19 cellular contexts compared by ENCODE assay signal in the genomic region with DNA sequence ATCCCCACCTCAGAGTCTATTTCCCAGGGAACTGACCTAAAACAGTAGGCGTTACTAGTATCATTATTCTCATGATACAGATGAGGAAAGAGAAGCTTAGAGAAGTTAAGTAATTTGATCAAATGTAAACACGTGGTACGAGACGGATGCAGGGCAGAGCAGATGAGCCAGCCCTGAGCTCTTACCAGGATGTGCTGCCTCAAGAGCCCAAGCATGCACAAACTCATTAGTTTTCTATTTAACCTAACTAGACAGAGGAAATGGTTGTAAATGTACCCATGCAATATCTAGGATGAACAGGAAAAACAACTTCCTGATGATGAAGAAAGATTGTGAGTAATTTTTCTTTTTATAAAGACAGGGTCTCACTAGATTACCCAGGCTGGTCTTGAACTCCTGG.
DNase-seq lines count a peak whose midpoint lies in the region; ATAC-seq and TF ChIP-seq lines count a peak whose summit lies in the region.
"Had no signal": no experiment of that assay in that cellular context is flagged by ENCODE, and none has a peak within 500 bp of the region (broad histone marks: within the 10 kb centered on the region; RNA-seq: fewer than 3 reads in every experiment).

No MANE protein-coding gene starts in this region.

- WGBS in heart left ventricle, 4 donors = 66 to 76% (median 70%) methylated on average over 4 of the region's 4 CpGs

- no peaks in the 10 kb centered on the region for H3K9me3 ChIP-seq in heart left ventricle
- H3K9me3 ChIP-seq in lower lobe of right lung = no peaks in the 10 kb centered on the region
- H3K9me3 ChIP-seq: BLaER1 had no signal

- TF ChIP-seq POLR2A in heart left ventricle (IDR thresholded peaks at IDR 0.05) = no peak

- H3K4me3 ChIP-seq in heart left ventricle (no peak overlapping the region), lower lobe of right lung (no peak overlapping the region)
- H3K4me3 ChIP-seq: BLaER1, SJSA1 had no signal

- peaks cover 0 to 17% (median 0%) of the 10 kb centered on the region in 12 donors for H3K4me1 ChIP-seq in heart left ventricle
- peaks cover 7% of the 10 kb centered on the region for H3K4me1 ChIP-seq in lower lobe of right lung
- H3K4me1 ChIP-seq: BLaER1, SJSA1 had no signal

- H3K36me3 ChIP-seq in heart left ventricle (no peaks in the 10 kb centered on the region), lower lobe of right lung (no peaks in the 10 kb centered on the region)
- H3K36me3 ChIP-seq: BLaER1, SJSA1 had no signal

- CTCF ChIA-PET in RWPE1 (lab: Yijun Ruan, JAX) = interaction anchor here (0.7 kb wide), 1 partner anchor 61 kb away, joined by 3 read pairs; no protein-coding TSS in a partner anchor

- H3K27me3 ChIP-seq in heart left ventricle = no peaks in the 10 kb centered on the region
- H3K27me3 ChIP-seq in lower lobe of right lung (ENCODE audit: low read depth) = no peaks in the 10 kb centered on the region
- H3K27me3 ChIP-seq: BLaER1, SJSA1 had no signal

- TF ChIP-seq CTCF in heart left ventricle (IDR thresholded peaks at IDR 0.05) (no peak), lower lobe of right lung (IDR thresholded peaks at IDR 0.05) (no peak), RWPE1 (conservative IDR thresholded peaks at IDR 0.05; ENCODE audit: low read depth) (no peak)

- ATAC-seq in Right ventricle myocardium inferior (no peak), heart left ventricle (no peak), lower lobe of right lung (peak; percentile 11 to 36)
- ATAC-seq: HCT116 had no signal

- POLR2A ChIA-PET in RWPE1 (lab: Yijun Ruan, JAX; ENCODE audit: low non-redundant PET) = no interaction called here

- intact Hi-C loops in Right ventricle myocardium inferior (cut with DNase I) (no loop called here), heart left ventricle (cut with DNase I) (no loop called here), lower lobe of right lung (cut with DNase I) (no loop called here)

- no peak overlapping the region for H3K27ac ChIP-seq in heart left ventricle
- no peak overlapping the region for H3K27ac ChIP-seq in lower lobe of right lung
- H3K27ac ChIP-seq in RWPE1 = no peak overlapping the region
- H3K27ac ChIP-seq: BLaER1, SJSA1 had no signal

- DNase-seq in Right ventricle myocardium inferior (ENCODE audit: missing footprints) (peak; percentile 32), heart left ventricle (no peak), UCSD-AML1 (lab: John Stamatoyannopoulos, UW; ENCODE audit: unreplicated experiment) (peak; percentile 12), lower lobe of right lung (no peak), NCI-H446 treated with DMSO at 0.1 percent for 48 hours (lab: John Stamatoyannopoulos, UW) (no peak), NAMALWA (ENCODE audit: low spot score) (no peak), RWPE1 (ENCODE audit: low spot score) (no peak)
- DNase-seq: CD4-positive, CD25-positive, alpha-beta regulatory T cell; DMS153; NCI-H1105 treated with DMSO at 0.1 percent for 48 hours; NCI-H146; NCI-H1930; NCI-H2107; NCI-H2227 treated with DMSO at 0.1 percent for 48 hours; NCI-H774; Right ventricle myocardium superior had no signal

Comparison
In these comparisons a context has a peak if more than half of its experiments do, and no peak if none do; other contexts are left out.
1. DNase-seq: peak in Right ventricle myocardium inferior (single experiment) and UCSD-AML1 (single experiment); none in heart left ventricle (0 of 5), lower lobe of right lung (single experiment), NCI-H446 treated with DMSO at 0.1 percent for 48 hours (single experiment), NAMALWA (single experiment) and RWPE1 (single experiment).
2. ATAC-seq: peak in lower lobe of right lung (2 of 2); none in Right ventricle myocardium inferior (single experiment) and heart left ventricle (0 of 4).